30 cellular contexts compared by ENCODE assay signal in the genomic region with DNA sequence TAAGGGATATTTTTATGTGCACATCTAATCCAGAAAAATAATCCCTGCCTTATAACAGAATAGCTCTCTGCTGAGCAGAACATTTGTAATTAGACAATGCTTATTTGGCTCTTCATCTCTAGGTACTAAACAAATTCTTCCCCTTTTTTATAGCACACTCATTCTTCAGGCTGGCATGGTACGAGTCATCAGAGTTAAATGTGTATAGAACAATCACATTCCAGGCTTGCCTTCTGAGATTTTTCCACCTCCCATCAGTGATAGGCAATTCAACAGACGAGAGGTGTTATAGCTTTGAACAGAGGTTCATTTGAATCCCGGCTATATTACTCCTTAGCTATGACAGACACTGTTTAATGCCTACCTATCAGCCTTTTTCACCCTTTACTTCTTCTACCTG. TPM values are rescaled to one million over a fixed set of nuclear protein-coding genes. Genes with fewer than 3 reads are reported as not detected.
A peak's percentile ranks its signal among the peaks of the same experiment; 100 is the strongest.
DNase-seq lines count a peak whose midpoint lies in the region; ATAC-seq, FAIRE-seq and TF ChIP-seq lines count a peak whose summit lies in the region.
"Had no signal": no experiment of that assay in that cellular context is flagged by ENCODE, and none has a peak within 500 bp of the region (broad histone marks: within the 10 kb centered on the region; RNA-seq: fewer than 3 reads in every experiment).

No MANE protein-coding gene starts in this region.

- H3K9ac ChIP-seq in HCT116 (ENCODE audit: low read length), result no peak overlapping the region
- H3K9ac ChIP-seq: BLaER1 had no signal

- H3K27ac Mint-ChIP-seq in activated T-helper 2 cell treated with anti-CD3 and anti-CD28 coated beads, Interferon-gamma antibody, Interleukin-2, Interleukin-4, amounts not matched to agents 10 μg/mL and 5 μg/mL and 100 μg/mL, durations not matched to agents 14 hours and 24 hours and 36 hours, result no peak overlapping the region
- H3K27ac Mint-ChIP-seq: activated naive CD8-positive, alpha-beta T cell; dendritic cell treated with granulocyte-macrophage colony-stimulating factor and Interleukin-4, amounts not matched to agents 40 ng/mL and 50 ng/mL, for 4 days had no signal

- no TSS peak for BruUV-seq in HCT116 (replicated peaks; lab: Mats Ljungman, UMichigan)

- H3K9me3 Mint-ChIP-seq in activated T-helper 2 cell treated with anti-CD3 and anti-CD28 coated beads, Interferon-gamma antibody, Interleukin-2, Interleukin-4, amounts not matched to agents 10 μg/mL and 5 μg/mL and 100 μg/mL, durations not matched to agents 14 hours and 24 hours and 36 hours, result no peaks in the 10 kb centered on the region
- H3K9me3 Mint-ChIP-seq: dendritic cell treated with granulocyte-macrophage colony-stimulating factor and Interleukin-4, amounts not matched to agents 40 ng/mL and 50 ng/mL, for 4 days; neural crest cell had no signal

- H3K36me3 Mint-ChIP-seq in activated T-helper 2 cell treated with anti-CD3 and anti-CD28 coated beads, Interferon-gamma antibody, Interleukin-2, Interleukin-4, amounts not matched to agents 10 μg/mL and 5 μg/mL and 100 μg/mL, durations not matched to agents 14 hours and 24 hours and 36 hours (ENCODE audit: low read depth), result no peaks in the 10 kb centered on the region
- H3K36me3 Mint-ChIP-seq: activated naive CD8-positive, alpha-beta T cell had no signal

- H3K9me2 ChIP-seq in HCT116 (ENCODE audit: insufficient read depth), result no peaks in the 10 kb centered on the region

- no peak for FAIRE-seq in D721Med (lab: Jason Lieb, UNC)
- FAIRE-seq: A549, kidney, pancreas had no signal

- H4K20me1 ChIP-seq in HCT116 (ENCODE audit: insufficient read depth), result no peaks in the 10 kb centered on the region
- H4K20me1 ChIP-seq: BLaER1 had no signal

- H3K4me2 ChIP-seq in HCT116 (ENCODE audit: low read length), result peak overlapping the region; percentile 15; the same call in 1 of the 2 replicates
- H3K4me2 ChIP-seq: A549, BLaER1 had no signal

- in situ Hi-C loops in ACHN (cut with HindIII; ENCODE audit: low pct_ligation_motif_present, low pct_unique_long_range_greater_than_20kb, low sequenced_read_pairs), result no loop called here

- H3K27ac ChIP-seq in HCT116 (ENCODE audit: low read depth, low read length), result no peak overlapping the region
- H3K27ac ChIP-seq: A549, ascending aorta, BLaER1, HL-60, pancreas, right atrium auricular region, spleen, tibial nerve had no signal

- H3K36me3 ChIP-seq in HCT116 (ENCODE audit: control insufficient read depth in 1 of 2, insufficient read depth in 2 of 2, low read length in 2 of 2), result no peaks in the 10 kb centered on the region
- H3K36me3 ChIP-seq: ascending aorta, BLaER1, pancreas, right atrium auricular region, spleen, tibial nerve had no signal

- H3K79me2 ChIP-seq in HCT116 (ENCODE audit: insufficient read depth, low read length), result no peaks in the 10 kb centered on the region

- no peak for TF ChIP-seq RAD21 in HCT116 (IDR thresholded peaks at IDR 0.05; ENCODE audit: low read depth)

- no peak for TF ChIP-seq CTCF in HCT116 (IDR thresholded peaks at IDR 0.05 in 2 of 3, conservative IDR thresholded peaks at IDR 0.05 in 1 of 3; ENCODE audit: borderline replicate concordance in 1 of 3, insufficient read depth in 1 of 3, low read depth in 2 of 3, low read length in 2 of 3)
- TF ChIP-seq CTCF in D721Med (IDR thresholded peaks at IDR 0.05; ENCODE audit: insufficient read depth, missing control alignments), result no peak

- H3K4me3 Mint-ChIP-seq in activated T-helper 2 cell treated with anti-CD3 and anti-CD28 coated beads, Interferon-gamma antibody, Interleukin-2, Interleukin-4, amounts not matched to agents 10 μg/mL and 5 μg/mL and 100 μg/mL, durations not matched to agents 14 hours and 24 hours and 36 hours (ENCODE audit: low read depth), result no peak overlapping the region
- H3K4me3 Mint-ChIP-seq: activated naive CD8-positive, alpha-beta T cell; dendritic cell treated with granulocyte-macrophage colony-stimulating factor and Interleukin-4, amounts not matched to agents 40 ng/mL and 50 ng/mL, for 4 days; neural crest cell had no signal

- intact Hi-C loops in HCT116 (cut with micrococcal nuclease), result no loop called here
- intact Hi-C loops in activated T-helper 2 cell treated with anti-CD3 and anti-CD28 coated beads, Interferon-gamma antibody, Interleukin-2, Interleukin-4, amounts not matched to agents 10 μg/mL and 5 μg/mL and 100 μg/mL, durations not matched to agents 14 hours and 24 hours and 36 hours (cut with micrococcal nuclease), result no loop called here

- no peak for TF ChIP-seq POLR2A in HCT116 (IDR thresholded peaks at IDR 0.05; ENCODE audit: borderline replicate concordance, extremely low read depth, insufficient read depth, insufficient read length)

- no peaks in the 10 kb centered on the region for H3K4me1 Mint-ChIP-seq in activated T-helper 2 cell treated with anti-CD3 and anti-CD28 coated beads, Interferon-gamma antibody, Interleukin-2, Interleukin-4, amounts not matched to agents 10 μg/mL and 5 μg/mL and 100 μg/mL, durations not matched to agents 14 hours and 24 hours and 36 hours (ENCODE audit: low read depth)

- RAD21 ChIA-PET in HCT116 (lab: Charles Lee; ENCODE audit: low non-redundant PET in 1 of 2, low total read pairs in 2 of 2, uncharacterized antibody in 2 of 2, unreplicated experiment in 2 of 2), result no interaction called here

- peak; percentile 65 for ATAC-seq in HCT116
- ATAC-seq: pancreas had no signal

- no peaks in the 10 kb centered on the region for H3K27me3 ChIP-seq in HCT116 (ENCODE audit: insufficient read depth, low read length)
- H3K27me3 ChIP-seq: ascending aorta, BLaER1, pancreas, right atrium auricular region, spleen, tibial nerve had no signal

- H3K27me3 Mint-ChIP-seq in activated T-helper 2 cell treated with anti-CD3 and anti-CD28 coated beads, Interferon-gamma antibody, Interleukin-2, Interleukin-4, amounts not matched to agents 10 μg/mL and 5 μg/mL and 100 μg/mL, durations not matched to agents 14 hours and 24 hours and 36 hours (ENCODE audit: low read depth), result peaks cover 12% of the 10 kb centered on the region
- H3K27me3 Mint-ChIP-seq: activated naive CD8-positive, alpha-beta T cell; dendritic cell treated with granulocyte-macrophage colony-stimulating factor and Interleukin-4, amounts not matched to agents 40 ng/mL and 50 ng/mL, for 4 days had no signal

- H3K4me3 ChIP-seq in HCT116 (replicated peaks in 1 of 2; ENCODE audit: low read depth in 1 of 2, low read length in 2 of 2), result no peak overlapping the region
- H3K4me3 ChIP-seq: A549, ascending aorta, BLaER1, pancreas, right atrium auricular region, spleen, tibial nerve had no signal

- H2AFZ ChIP-seq in HCT116 (ENCODE audit: low read depth, low read length, poor library complexity, severe bottlenecking), result no peak overlapping the region

- H3K9me3 ChIP-seq in HCT116 (ENCODE audit: control insufficient read depth in 1 of 2, insufficient read depth in 1 of 2, low read depth in 1 of 2, low read length in 2 of 2), result no peaks in the 10 kb centered on the region
- H3K9me3 ChIP-seq: A549, ascending aorta, BLaER1, pancreas, right atrium auricular region, spleen, tibial nerve had no signal

- POLR2A ChIA-PET in HCT116 (lab: Charles Lee), result no interaction called here

- CTCF ChIA-PET in HCT116 (lab: Charles Lee), result no interaction called here

- peaks cover 7 to 11% of the 10 kb centered on the region in 2 experiments; a peak in 2 of 4 replicates for H3K4me1 ChIP-seq in HCT116 (ENCODE audit: control insufficient read depth in 1 of 2, insufficient read depth in 2 of 2, low read length in 2 of 2)
- H3K4me1 ChIP-seq: A549, ascending aorta, BLaER1, spleen, tibial nerve had no signal

- DNase-seq in ACHN (peak; percentile 46), HCT116 (ENCODE audit: low read depth, low spot score) (no peak), amniotic epithelial cell (ENCODE audit: low read depth) (peak; percentile 16), kidney tubule cell (ENCODE audit: low spot score) (peak; percentile 54), NCI-H146 (lab: John Stamatoyannopoulos, UW) (no peak), D721Med (ENCODE audit: insufficient read length, low spot score) (no peak), RPMI8226 (no peak)
- DNase-seq in activated T-helper 2 cell treated with anti-CD3 and anti-CD28 coated beads, Interferon-gamma antibody, Interleukin-2, Interleukin-4, amounts not matched to agents 10 μg/mL and 5 μg/mL and 100 μg/mL, durations not matched to agents 14 hours and 24 hours and 36 hours (ENCODE audit: low spot score), result no peak
- DNase-seq: activated CD4-positive, alpha-beta T cell treated with anti-CD3 and anti-CD28 coated beads, Interleukin-2, amount 50 U/mL, for 48 hours; central memory CD4-positive, alpha-beta T cell; COR-L47; DND-41; Karpas-422; kidney; NCI-H1048; NCI-H187; NCI-H524 treated with DMSO at 0.1 percent for 48 hours; NK-92 treated with Interleukin-12 subunit alpha and Interleukin-12 subunit beta, amount 100 ng/mL, for 24 hours; pancreas; spleen; T-helper 1 cell had no signal

TF ChIP-seq in HCT116, 20 proteins besides CTCF, POLR2A, EP300 and RAD21:
- TF ChIP-seq CEBPB (IDR thresholded peaks at IDR 0.05; ENCODE audit: low read depth) (no peak), ZFX (IDR thresholded peaks at IDR 0.05) (no peak), CBX3 (IDR thresholded peaks at IDR 0.05; ENCODE audit: low read depth) (no peak), EGR1 (IDR thresholded peaks at IDR 0.05; ENCODE audit: low read depth) (no peak)

RNA-seq across cellular contexts. Expression of a gene that starts 21.4 kb away (rescaled TPM):
- 61.0 TPM for total RNA-seq in HCT116 (2021; ENCODE audit: unreplicated experiment)
- 22.8 and 30.6 TPM in 2 replicates for polyA plus RNA-seq in HCT116 (2012)
- total RNA-seq in activated T-helper 2 cell treated with anti-CD3 and anti-CD28 coated beads, Interferon-gamma antibody, Interleukin-2, Interleukin-4, amounts not matched to agents 10 μg/mL and 5 μg/mL and 100 μg/mL, durations not matched to agents 14 hours and 24 hours and 36 hours, result 97.3 and 99.0 TPM in 2 replicates

Comparison
In these comparisons a context has a peak if more than half of its experiments do, and no peak if none do; other contexts are left out.
1. DNase-seq: peak in ACHN (single experiment), amniotic epithelial cell (single experiment) and kidney tubule cell (single experiment); none in HCT116 (single experiment), NCI-H146 (single experiment), activated T-helper 2 cell treated with anti-CD3 and anti-CD28 coated beads, Interferon-gamma antibody, Interleukin-2, Interleukin-4, amounts not matched to agents 10 μg/mL and 5 μg/mL and 100 μg/mL, durations not matched to agents 14 hours and 24 hours and 36 hours (single experiment), D721Med (single experiment) and RPMI8226 (single experiment).